Comparison of ENCODE assay signal across 26 cellular contexts in genomic region chr9:68751556-68751955, GRCh38. TPM values are rescaled to one million over a fixed set of nuclear protein-coding genes. Genes with fewer than 3 reads are reported as not detected.
"Had no signal": no experiment of that assay in that cellular context is flagged by ENCODE, and none has a peak within 500 bp of the region (broad histone marks: within the 10 kb centered on the region; RNA-seq: fewer than 3 reads in every experiment).

No MANE protein-coding gene starts in this region.

- H3K27me3 ChIP-seq: brain microvascular endothelial cell, cardiac muscle cell had no signal

- DNase-seq: activated CD4-positive, alpha-beta memory T cell treated with anti-CD3 and anti-CD28 coated beads, Interleukin-2, amount 10 ng/mL, durations not matched to agents 7 days and 5 days; activated CD4-positive, alpha-beta T cell treated with anti-CD3 and anti-CD28 coated beads, Interleukin-2, amount 10 ng/mL, durations not matched to agents 7 days and 5 days; activated CD4-positive, CD25-positive, alpha-beta regulatory T cell; activated gamma-delta T cell; activated naive CD4-positive, alpha-beta T cell treated with anti-CD3 and anti-CD28 coated beads for 36 hours; activated T-cell treated with anti-CD3 and anti-CD28 coated beads for 4 hours; activated T-cell treated with anti-CD3 and anti-CD28 coated beads, Interleukin-2, amount 50 U/mL, for 48 hours; brain microvascular endothelial cell; Kasumi-1; KBM-7; NCI-H1930; NCI-H2171; NCI-H2227 treated with DMSO at 0.1 percent for 48 hours; NCI-H446 treated with DMSO at 0.1 percent for 48 hours; NCI-H524 treated with DMSO at 0.1 percent for 48 hours; NCI-H748 treated with DMSO at 0.1 percent for 48 hours; T-cell; T-helper 2 cell; T1000 had no signal

- H3K4me1 Mint-ChIP-seq: activated CD4-positive, alpha-beta memory T cell treated with anti-CD3 and anti-CD28 coated beads, Interleukin-2, amount 10 ng/mL, durations not matched to agents 7 days and 5 days; activated CD4-positive, alpha-beta T cell treated with anti-CD3 and anti-CD28 coated beads, Interleukin-2, amount 10 ng/mL, durations not matched to agents 7 days and 5 days; activated T-helper 17 cell treated with anti-CD3 and anti-CD28 coated beads, Interleukin-2, amount 50 U/mL, for 72 hours; T-cell had no signal

- H3K9me3 Mint-ChIP-seq: activated CD4-positive, alpha-beta memory T cell treated with anti-CD3 and anti-CD28 coated beads, Interleukin-2, amount 10 ng/mL, durations not matched to agents 7 days and 5 days; activated CD4-positive, alpha-beta T cell treated with anti-CD3 and anti-CD28 coated beads, Interleukin-2, amount 10 ng/mL, durations not matched to agents 7 days and 5 days; activated naive CD4-positive, alpha-beta T cell treated with anti-CD3 and anti-CD28 coated beads for 36 hours; activated T-helper 17 cell treated with anti-CD3 and anti-CD28 coated beads, Interleukin-2, amount 50 U/mL, for 72 hours; T-cell had no signal

- ATAC-seq: activated T-helper 17 cell treated with anti-CD3 and anti-CD28 coated beads, Interleukin-2, amount 50 U/mL, for 72 hours; T-cell had no signal

- H3K36me3 ChIP-seq: brain microvascular endothelial cell, cardiac muscle cell had no signal

- H3K4me3 Mint-ChIP-seq: activated CD4-positive, alpha-beta memory T cell treated with anti-CD3 and anti-CD28 coated beads, Interleukin-2, amount 10 ng/mL, durations not matched to agents 7 days and 5 days; activated CD4-positive, alpha-beta T cell treated with anti-CD3 and anti-CD28 coated beads, Interleukin-2, amount 10 ng/mL, durations not matched to agents 7 days and 5 days; activated naive CD4-positive, alpha-beta T cell treated with anti-CD3 and anti-CD28 coated beads for 36 hours; activated naive CD8-positive, alpha-beta T cell; activated T-helper 17 cell treated with anti-CD3 and anti-CD28 coated beads, Interleukin-2, amount 50 U/mL, for 72 hours; T-cell had no signal

- H3K36me3 Mint-ChIP-seq: activated naive CD8-positive, alpha-beta T cell; T-cell had no signal

- H3K27ac ChIP-seq: brain microvascular endothelial cell, cardiac muscle cell, SK-N-MC, VCaP had no signal

- FAIRE-seq: TTC549 had no signal

- H3K4me3 ChIP-seq: cardiac muscle cell, SK-N-MC had no signal

- H3K27ac Mint-ChIP-seq: activated CD4-positive, alpha-beta memory T cell treated with anti-CD3 and anti-CD28 coated beads, Interleukin-2, amount 10 ng/mL, durations not matched to agents 7 days and 5 days; activated CD4-positive, alpha-beta T cell treated with anti-CD3 and anti-CD28 coated beads, Interleukin-2, amount 10 ng/mL, durations not matched to agents 7 days and 5 days; activated naive CD4-positive, alpha-beta T cell treated with anti-CD3 and anti-CD28 coated beads for 36 hours; activated naive CD8-positive, alpha-beta T cell; activated T-helper 17 cell treated with anti-CD3 and anti-CD28 coated beads, Interleukin-2, amount 50 U/mL, for 72 hours; T-cell had no signal

RNA-seq across cellular contexts. Expression of gene PIP5K1B, which starts 46.5 kb away (rescaled TPM):
- total RNA-seq: RPMI7951 had no signal
